Comparison of ENCODE assay signal across 8 cellular contexts in the genomic region with DNA sequence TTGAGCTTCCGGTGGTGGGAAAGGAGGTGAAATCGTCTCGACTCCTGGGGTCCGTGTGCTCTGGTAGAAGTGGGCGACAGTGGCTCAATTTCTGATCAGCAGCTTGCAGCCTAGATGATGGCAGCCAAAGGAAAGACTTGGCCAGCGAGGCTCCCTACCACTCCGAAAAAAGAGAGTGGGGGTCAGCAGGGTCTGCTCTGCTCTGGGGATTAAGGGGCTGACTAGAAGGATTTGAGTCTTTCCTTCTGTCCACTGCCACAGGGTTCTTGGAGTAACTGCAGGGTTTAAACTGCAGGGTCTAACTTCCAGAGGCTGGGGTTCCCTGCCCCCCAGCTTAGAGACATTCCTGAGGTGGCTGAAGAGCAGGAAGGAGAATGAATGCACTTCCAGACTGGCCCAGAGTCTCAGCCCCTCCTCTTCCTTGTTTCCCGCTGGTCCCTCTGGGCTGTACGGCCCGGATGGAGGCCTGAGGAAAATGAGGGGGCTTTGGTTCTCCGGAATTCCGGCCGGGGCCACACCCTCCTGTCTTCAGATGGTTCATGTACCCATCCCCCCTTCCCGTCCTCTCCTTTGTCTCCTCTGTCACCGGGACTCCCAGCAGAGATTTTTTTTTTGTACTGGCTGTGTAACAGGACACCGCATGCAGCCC. TPM values are rescaled to one million over a fixed set of nuclear protein-coding genes. Genes with fewer than 3 reads are reported as not detected.
A peak's percentile ranks its signal among the peaks of the same experiment; 100 is the strongest.
DNase-seq lines count a peak whose midpoint lies in the region; ATAC-seq, FAIRE-seq and TF ChIP-seq lines count a peak whose summit lies in the region.

No MANE protein-coding gene starts in this region.

- H3K4me1 ChIP-seq in colonic mucosa = peaks cover 16% of the 10 kb centered on the region
- peaks cover 12 to 43% of the 10 kb centered on the region in 2 donors for H3K4me1 ChIP-seq in lung (ENCODE audit: control insufficient read depth in 2 of 2, insufficient read depth in 2 of 2, low read length in 2 of 2)

- no peaks in the 10 kb centered on the region for H3K27me3 ChIP-seq in colonic mucosa
- H3K27me3 ChIP-seq in lung (ENCODE audit: control insufficient read depth, insufficient read depth) = no peaks in the 10 kb centered on the region

- intact Hi-C loops in colonic mucosa (cut with DNase I) = no loop called here

- H3K27ac ChIP-seq in colonic mucosa (peak overlapping the region; percentile 94), lung (ENCODE audit: low read depth in 1 of 2, low read length in 1 of 2) (peak overlapping the region; percentile 88 to 98)

- TF ChIP-seq POLR2A in GM12892 (IDR thresholded peaks at IDR 0.05; ENCODE audit: low read depth, low read length) = no peak

- DNase-seq in GM12865 (ENCODE audit: low read depth) (no peak), OCI-M1 (lab: John Stamatoyannopoulos, UW) (peak; percentile 77), colonic mucosa (no peak), lung (ENCODE audit: low spot score) (no peak), urothelium cell line (ENCODE audit: low spot score) (peak; percentile 48), occipital lobe (lab: John Stamatoyannopoulos, UW) (no peak), GM12892 (ENCODE audit: insufficient read length) (no peak)

- peak overlapping the region; percentile 98 to 99 for H3K9ac ChIP-seq in colonic mucosa (ENCODE audit: low read depth in 2 of 2, low read length in 2 of 2)

- 9 to 14% methylated on average over 16 of the region's 16 CpGs for WGBS in lung, 2 donors

- ATAC-seq in lung (ENCODE audit: insufficient read depth, low FRiP score) (no peak), GM19467 (IDR thresholded peaks at IDR 0.05; ENCODE audit: unreplicated experiment) (no peak)

- FAIRE-seq in urothelium cell line (lab: Jason Lieb, UNC) (no peak), GM12892 (lab: Jason Lieb, UNC) (no peak)

- peak overlapping the region; percentile 75 for H3K4me3 ChIP-seq in GM12865 (ENCODE audit: low read depth, low read length)
- H3K4me3 ChIP-seq in colonic mucosa = peak overlapping the region; percentile 66
- H3K4me3 ChIP-seq in lung = peak overlapping the region; percentile 76

- H3K36me3 ChIP-seq in colonic mucosa (no peaks in the 10 kb centered on the region), lung (ENCODE audit: control insufficient read depth in 2 of 2, insufficient read depth in 2 of 2, low read length in 2 of 2) (peaks cover 5 to 19% of the 10 kb centered on the region in 2 donors)

- H3K9me3 ChIP-seq in colonic mucosa = no peaks in the 10 kb centered on the region
- no peaks in the 10 kb centered on the region for H3K9me3 ChIP-seq in lung (ENCODE audit: control insufficient read depth in 2 of 2, insufficient read depth in 1 of 2, low read length in 1 of 2)

- TF ChIP-seq CTCF in GM12865 (IDR thresholded peaks at IDR 0.05; ENCODE audit: insufficient read depth, low read depth, low read length, missing control alignments) (no peak), colonic mucosa (IDR thresholded peaks at IDR 0.05) (no peak), lung (IDR thresholded peaks at IDR 0.05; ENCODE audit: control extremely low read depth, extremely low read depth) (no peak)

RNA-seq across cellular contexts. Expression of gene SERPINH1, which starts 0.9 kb away (rescaled TPM):
- 100 to 1,000 TPM in 1 of 2 donors, 10 to 100 TPM in 1; 66.3 to 136 TPM for total RNA-seq in colonic mucosa
- 100 to 1,000 TPM; 234 to 585 TPM for total RNA-seq in lung
- 100 to 1,000 TPM; 112 to 340 TPM for polyA plus RNA-seq in lung
- total RNA-seq in occipital lobe = 29.3 TPM
- polyA plus RNA-seq in GM12892 (2012; ENCODE audit: missing spikeins) = 10.9 TPM

RNA-seq across cellular contexts. Expression of gene GDPD5, which starts 37.2 kb away (rescaled TPM):
- total RNA-seq in colonic mucosa = 1 to 10 TPM; 2.6 to 4.1 TPM
- total RNA-seq in lung = 10 to 100 TPM; 15.9 to 24.7 TPM
- 1 to 10 TPM; 6.2 to 8.2 TPM for polyA plus RNA-seq in lung
- 9.8 TPM for total RNA-seq in occipital lobe
- polyA plus RNA-seq in GM12892 (2012; ENCODE audit: missing spikeins) = 11.5 TPM

Comparison
In these comparisons a context has a peak if more than half of its experiments do, and no peak if none do; other contexts are left out.
1. DNase-seq: peak in OCI-M1 (single experiment) and urothelium cell line (single experiment); none in GM12865 (single experiment), colonic mucosa (single experiment), lung (single experiment), occipital lobe (single experiment) and GM12892 (single experiment).
2. Peak in every context shown above with its lines, with median percentiles within 50 percentile points of each other: H3K4me3 ChIP-seq.